In the genomic region with DNA sequence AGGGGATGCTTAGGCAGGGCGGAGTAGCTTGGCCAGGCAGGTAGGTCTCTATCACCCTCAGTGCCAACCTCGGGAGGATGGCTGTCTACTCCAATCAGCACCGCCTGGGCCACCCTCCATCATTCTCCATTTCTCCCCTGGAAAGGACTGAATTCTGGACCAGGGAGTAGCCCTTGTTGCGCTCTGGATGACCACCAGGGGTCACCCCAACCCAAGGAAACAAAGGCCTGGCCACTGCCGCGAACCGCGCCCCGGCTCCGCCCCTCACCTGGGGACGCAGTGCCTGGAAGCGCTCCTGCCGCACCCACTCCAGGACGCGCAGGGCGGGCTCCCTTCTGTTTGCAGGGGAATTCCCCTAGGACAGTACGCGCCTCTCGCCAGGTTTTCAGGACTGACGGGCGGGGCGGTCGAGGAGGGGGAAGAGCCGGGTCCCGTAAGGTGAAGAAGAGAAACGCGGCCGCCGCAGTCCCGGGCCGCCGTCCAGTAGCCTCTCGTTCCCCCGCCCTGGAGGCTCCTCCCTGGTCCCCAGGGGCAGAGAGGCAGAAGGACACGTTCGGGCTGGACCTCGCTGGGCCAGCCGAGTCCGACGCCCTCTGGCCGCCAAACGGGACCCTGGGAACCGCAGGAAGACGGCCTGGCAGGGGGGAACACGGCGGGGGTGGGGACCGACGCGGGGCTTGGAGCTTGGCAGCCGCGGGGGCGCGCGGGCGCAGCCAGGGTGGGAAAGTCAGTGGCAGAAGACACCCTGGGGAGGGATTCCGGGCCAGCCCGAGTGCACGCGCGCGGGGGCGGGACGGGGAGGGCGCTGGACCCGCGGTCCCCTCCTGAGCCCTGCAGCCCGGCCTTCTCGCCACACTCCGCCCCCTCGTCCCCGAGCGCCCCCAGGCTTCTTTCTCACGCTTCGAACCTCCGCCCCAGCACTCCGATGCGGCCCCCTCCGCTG, we compare ENCODE assay signal across 1 cellular context.
TF ChIP-seq lines count a peak whose summit lies in the region.

No MANE protein-coding gene starts in this region.

TF ChIP-seq in H1, 55 proteins besides CTCF, POLR2A, EP300 and RAD21 (continues in another document):
- TF ChIP-seq SP2 (IDR thresholded peaks at IDR 0.05; ENCODE audit: low read length) (no peak), POLR2AphosphoS5 (IDR thresholded peaks at IDR 0.05; ENCODE audit: low read depth, low read length) (no peak), POU5F1 (IDR thresholded peaks at IDR 0.05; ENCODE audit: low read depth, low read length) (no peak), TAF1 (IDR thresholded peaks at IDR 0.05; ENCODE audit: low read depth, low read length) (no peak), TAF7 (optimal IDR thresholded peaks at IDR 0.05; ENCODE audit: borderline replicate concordance, low read depth, low read length) (peak; percentile 26), HDAC2 (IDR thresholded peaks at IDR 0.05; ENCODE audit: borderline replicate concordance in 1 of 2, low read depth in 2 of 2, low read length in 2 of 2) (0 out of 4 replicates have a peak, but pooled peaks of 1 of the 2 experiments have one; percentile 42), HDAC6 (IDR thresholded peaks at IDR 0.05; ENCODE audit: low read depth, low read length) (no peak), CREB1 (IDR thresholded peaks at IDR 0.05) (no peak), FOSL1 (IDR thresholded peaks at IDR 0.05; ENCODE audit: insufficient read depth, low read depth, low read length) (no peak), SAP30 (IDR thresholded peaks at IDR 0.05; ENCODE audit: insufficient read depth, insufficient replicate concordance, low read length) (no peak), TEAD4 (IDR thresholded peaks at IDR 0.05; ENCODE audit: low read depth, low read length) (no peak), YY1 (IDR thresholded peaks at IDR 0.05; ENCODE audit: low read depth, low read length) (peak; percentile 56; the same call in 1 of the 2 replicates), SIX5 (IDR thresholded peaks at IDR 0.05; ENCODE audit: low read depth, low read length) (no peak), GTF2F1 (IDR thresholded peaks at IDR 0.05; ENCODE audit: borderline replicate concordance, low read depth, low read length) (no peak), KDM5A (IDR thresholded peaks at IDR 0.05; ENCODE audit: low read length) (no peak), SUZ12 (IDR thresholded peaks at IDR 0.05; ENCODE audit: low read length) (no peak), TCF12 (IDR thresholded peaks at IDR 0.05; ENCODE audit: low read depth, low read length) (0 out of 2 replicates have a peak, but pooled peaks have one; percentile 6), KDM4A (IDR thresholded peaks at IDR 0.05; ENCODE audit: low read depth, low read length, severe bottlenecking) (peak; percentile 83), RFX5 (IDR thresholded peaks at IDR 0.05; ENCODE audit: borderline replicate concordance, low read depth, low read length) (no peak), GABPA (IDR thresholded peaks at IDR 0.05; ENCODE audit: borderline replicate concordance, insufficient read depth, low read length) (no peak), ZNF274 (IDR thresholded peaks at IDR 0.05; ENCODE audit: borderline replicate concordance, extremely low read depth, low read length) (no peak), SP4 (IDR thresholded peaks at IDR 0.05; ENCODE audit: low read length) (no peak), BCL11A (IDR thresholded peaks at IDR 0.05; ENCODE audit: low read depth in 2 of 2, low read length in 2 of 2) (no peak), RXRA (IDR thresholded peaks at IDR 0.05; ENCODE audit: insufficient read depth, low read depth, low read length) (no peak), SP1 (IDR thresholded peaks at IDR 0.05; ENCODE audit: low read depth, low read length) (no peak), RNF2 (IDR thresholded peaks at IDR 0.05; ENCODE audit: borderline replicate concordance, low read depth, low read length, missing control alignments, poor library complexity, severe bottlenecking) (no peak), BACH1 (IDR thresholded peaks at IDR 0.05; ENCODE audit: low read length) (peak; percentile 37; the same call in 1 of the 2 replicates), CHD2 (IDR thresholded peaks at IDR 0.05; ENCODE audit: low read length) (no peak), BRCA1 (IDR thresholded peaks at IDR 0.05; ENCODE audit: low read depth, low read length) (no peak), ASH2L (IDR thresholded peaks at IDR 0.05; ENCODE audit: low read length) (no peak), RBBP5 (IDR thresholded peaks at IDR 0.05; ENCODE audit: borderline replicate concordance, low read depth, low read length) (no peak), NANOG (IDR thresholded peaks at IDR 0.05; ENCODE audit: insufficient read depth, low read depth, low read length, poor library complexity, severe bottlenecking) (no peak), SIRT6 (IDR thresholded peaks at IDR 0.05; ENCODE audit: low read length) (no peak), CBX5 (IDR thresholded peaks at IDR 0.05; ENCODE audit: low read depth, low read length) (no peak), EZH2 (IDR thresholded peaks at IDR 0.05; ENCODE audit: low read depth, low read length, severe bottlenecking) (no peak), SIN3A (conservative IDR thresholded peaks at IDR 0.05 in 1 of 2, IDR thresholded peaks at IDR 0.05 in 1 of 2; ENCODE audit: low read depth in 1 of 2, low read length in 2 of 2) (0 out of 4 replicates have a peak, but pooled peaks have one; percentile 33 to 43), CEBPB (IDR thresholded peaks at IDR 0.05; ENCODE audit: low read depth, low read length) (no peak), SRF (IDR thresholded peaks at IDR 0.05; ENCODE audit: low read depth, low read length) (no peak), JUND (IDR thresholded peaks at IDR 0.05; ENCODE audit: low read length) (no peak), EGR1 (IDR thresholded peaks at IDR 0.05; ENCODE audit: borderline replicate concordance, low read depth, low read length) (no peak), CBX8 (IDR thresholded peaks at IDR 0.05; ENCODE audit: borderline replicate concordance, low read depth, low read length) (no peak), PHF8 (conservative IDR thresholded peaks at IDR 0.05; ENCODE audit: low read depth, low read length) (peak; percentile 46; the same call in 1 of the 2 replicates), TBP (IDR thresholded peaks at IDR 0.05; ENCODE audit: low read depth, low read length) (0 out of 2 replicates have a peak, but pooled peaks have one; percentile 35), KDM1A (IDR thresholded peaks at IDR 0.05; ENCODE audit: borderline replicate concordance, low read length) (no peak), CTBP2 (IDR thresholded peaks at IDR 0.05; ENCODE audit: borderline replicate concordance, insufficient read depth, insufficient read length, low read length) (no peak), JUN (IDR thresholded peaks at IDR 0.05; ENCODE audit: low read depth, low read length) (no peak), CHD1 (IDR thresholded peaks at IDR 0.05; ENCODE audit: low read depth, low read length) (no peak), NRF1 (IDR thresholded peaks at IDR 0.05; ENCODE audit: low read depth, low read length) (no peak)
- TF ChIP-seq, protein P1, sequence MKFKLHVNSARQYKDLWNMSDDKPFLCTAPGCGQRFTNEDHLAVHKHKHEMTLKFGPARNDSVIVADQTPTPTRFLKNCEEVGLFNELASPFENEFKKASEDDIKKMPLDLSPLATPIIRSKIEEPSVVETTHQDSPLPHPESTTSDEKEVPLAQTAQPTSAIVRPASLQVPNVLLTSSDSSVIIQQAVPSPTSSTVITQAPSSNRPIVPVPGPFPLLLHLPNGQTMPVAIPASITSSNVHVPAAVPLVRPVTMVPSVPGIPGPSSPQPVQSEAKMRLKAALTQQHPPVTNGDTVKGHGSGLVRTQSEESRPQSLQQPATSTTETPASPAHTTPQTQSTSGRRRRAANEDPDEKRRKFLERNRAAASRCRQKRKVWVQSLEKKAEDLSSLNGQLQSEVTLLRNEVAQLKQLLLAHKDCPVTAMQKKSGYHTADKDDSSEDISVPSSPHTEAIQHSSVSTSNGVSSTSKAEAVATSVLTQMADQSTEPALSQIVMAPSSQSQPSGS (IDR thresholded peaks at IDR 0.05; ENCODE audit: low read length), result no peak
- TF ChIP-seq, protein P2, sequence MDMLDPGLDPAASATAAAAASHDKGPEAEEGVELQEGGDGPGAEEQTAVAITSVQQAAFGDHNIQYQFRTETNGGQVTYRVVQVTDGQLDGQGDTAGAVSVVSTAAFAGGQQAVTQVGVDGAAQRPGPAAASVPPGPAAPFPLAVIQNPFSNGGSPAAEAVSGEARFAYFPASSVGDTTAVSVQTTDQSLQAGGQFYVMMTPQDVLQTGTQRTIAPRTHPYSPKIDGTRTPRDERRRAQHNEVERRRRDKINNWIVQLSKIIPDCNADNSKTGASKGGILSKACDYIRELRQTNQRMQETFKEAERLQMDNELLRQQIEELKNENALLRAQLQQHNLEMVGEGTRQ (IDR thresholded peaks at IDR 0.05; ENCODE audit: low read length), result no peak
- TF ChIP-seq, protein P3, sequence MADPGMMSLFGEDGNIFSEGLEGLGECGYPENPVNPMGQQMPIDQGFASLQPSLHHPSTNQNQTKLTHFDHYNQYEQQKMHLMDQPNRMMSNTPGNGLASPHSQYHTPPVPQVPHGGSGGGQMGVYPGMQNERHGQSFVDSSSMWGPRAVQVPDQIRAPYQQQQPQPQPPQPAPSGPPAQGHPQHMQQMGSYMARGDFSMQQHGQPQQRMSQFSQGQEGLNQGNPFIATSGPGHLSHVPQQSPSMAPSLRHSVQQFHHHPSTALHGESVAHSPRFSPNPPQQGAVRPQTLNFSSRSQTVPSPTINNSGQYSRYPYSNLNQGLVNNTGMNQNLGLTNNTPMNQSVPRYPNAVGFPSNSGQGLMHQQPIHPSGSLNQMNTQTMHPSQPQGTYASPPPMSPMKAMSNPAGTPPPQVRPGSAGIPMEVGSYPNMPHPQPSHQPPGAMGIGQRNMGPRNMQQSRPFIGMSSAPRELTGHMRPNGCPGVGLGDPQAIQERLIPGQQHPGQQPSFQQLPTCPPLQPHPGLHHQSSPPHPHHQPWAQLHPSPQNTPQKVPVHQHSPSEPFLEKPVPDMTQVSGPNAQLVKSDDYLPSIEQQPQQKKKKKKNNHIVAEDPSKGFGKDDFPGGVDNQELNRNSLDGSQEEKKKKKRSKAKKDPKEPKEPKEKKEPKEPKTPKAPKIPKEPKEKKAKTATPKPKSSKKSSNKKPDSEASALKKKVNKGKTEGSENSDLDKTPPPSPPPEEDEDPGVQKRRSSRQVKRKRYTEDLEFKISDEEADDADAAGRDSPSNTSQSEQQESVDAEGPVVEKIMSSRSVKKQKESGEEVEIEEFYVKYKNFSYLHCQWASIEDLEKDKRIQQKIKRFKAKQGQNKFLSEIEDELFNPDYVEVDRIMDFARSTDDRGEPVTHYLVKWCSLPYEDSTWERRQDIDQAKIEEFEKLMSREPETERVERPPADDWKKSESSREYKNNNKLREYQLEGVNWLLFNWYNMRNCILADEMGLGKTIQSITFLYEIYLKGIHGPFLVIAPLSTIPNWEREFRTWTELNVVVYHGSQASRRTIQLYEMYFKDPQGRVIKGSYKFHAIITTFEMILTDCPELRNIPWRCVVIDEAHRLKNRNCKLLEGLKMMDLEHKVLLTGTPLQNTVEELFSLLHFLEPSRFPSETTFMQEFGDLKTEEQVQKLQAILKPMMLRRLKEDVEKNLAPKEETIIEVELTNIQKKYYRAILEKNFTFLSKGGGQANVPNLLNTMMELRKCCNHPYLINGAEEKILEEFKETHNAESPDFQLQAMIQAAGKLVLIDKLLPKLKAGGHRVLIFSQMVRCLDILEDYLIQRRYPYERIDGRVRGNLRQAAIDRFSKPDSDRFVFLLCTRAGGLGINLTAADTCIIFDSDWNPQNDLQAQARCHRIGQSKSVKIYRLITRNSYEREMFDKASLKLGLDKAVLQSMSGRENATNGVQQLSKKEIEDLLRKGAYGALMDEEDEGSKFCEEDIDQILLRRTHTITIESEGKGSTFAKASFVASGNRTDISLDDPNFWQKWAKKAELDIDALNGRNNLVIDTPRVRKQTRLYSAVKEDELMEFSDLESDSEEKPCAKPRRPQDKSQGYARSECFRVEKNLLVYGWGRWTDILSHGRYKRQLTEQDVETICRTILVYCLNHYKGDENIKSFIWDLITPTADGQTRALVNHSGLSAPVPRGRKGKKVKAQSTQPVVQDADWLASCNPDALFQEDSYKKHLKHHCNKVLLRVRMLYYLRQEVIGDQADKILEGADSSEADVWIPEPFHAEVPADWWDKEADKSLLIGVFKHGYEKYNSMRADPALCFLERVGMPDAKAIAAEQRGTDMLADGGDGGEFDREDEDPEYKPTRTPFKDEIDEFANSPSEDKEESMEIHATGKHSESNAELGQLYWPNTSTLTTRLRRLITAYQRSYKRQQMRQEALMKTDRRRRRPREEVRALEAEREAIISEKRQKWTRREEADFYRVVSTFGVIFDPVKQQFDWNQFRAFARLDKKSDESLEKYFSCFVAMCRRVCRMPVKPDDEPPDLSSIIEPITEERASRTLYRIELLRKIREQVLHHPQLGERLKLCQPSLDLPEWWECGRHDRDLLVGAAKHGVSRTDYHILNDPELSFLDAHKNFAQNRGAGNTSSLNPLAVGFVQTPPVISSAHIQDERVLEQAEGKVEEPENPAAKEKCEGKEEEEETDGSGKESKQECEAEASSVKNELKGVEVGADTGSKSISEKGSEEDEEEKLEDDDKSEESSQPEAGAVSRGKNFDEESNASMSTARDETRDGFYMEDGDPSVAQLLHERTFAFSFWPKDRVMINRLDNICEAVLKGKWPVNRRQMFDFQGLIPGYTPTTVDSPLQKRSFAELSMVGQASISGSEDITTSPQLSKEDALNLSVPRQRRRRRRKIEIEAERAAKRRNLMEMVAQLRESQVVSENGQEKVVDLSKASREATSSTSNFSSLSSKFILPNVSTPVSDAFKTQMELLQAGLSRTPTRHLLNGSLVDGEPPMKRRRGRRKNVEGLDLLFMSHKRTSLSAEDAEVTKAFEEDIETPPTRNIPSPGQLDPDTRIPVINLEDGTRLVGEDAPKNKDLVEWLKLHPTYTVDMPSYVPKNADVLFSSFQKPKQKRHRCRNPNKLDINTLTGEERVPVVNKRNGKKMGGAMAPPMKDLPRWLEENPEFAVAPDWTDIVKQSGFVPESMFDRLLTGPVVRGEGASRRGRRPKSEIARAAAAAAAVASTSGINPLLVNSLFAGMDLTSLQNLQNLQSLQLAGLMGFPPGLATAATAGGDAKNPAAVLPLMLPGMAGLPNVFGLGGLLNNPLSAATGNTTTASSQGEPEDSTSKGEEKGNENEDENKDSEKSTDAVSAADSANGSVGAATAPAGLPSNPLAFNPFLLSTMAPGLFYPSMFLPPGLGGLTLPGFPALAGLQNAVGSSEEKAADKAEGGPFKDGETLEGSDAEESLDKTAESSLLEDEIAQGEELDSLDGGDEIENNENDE (IDR thresholded peaks at IDR 0.05; ENCODE audit: insufficient replicate concordance, low read length), result no peak
- TF ChIP-seq, protein P4, sequence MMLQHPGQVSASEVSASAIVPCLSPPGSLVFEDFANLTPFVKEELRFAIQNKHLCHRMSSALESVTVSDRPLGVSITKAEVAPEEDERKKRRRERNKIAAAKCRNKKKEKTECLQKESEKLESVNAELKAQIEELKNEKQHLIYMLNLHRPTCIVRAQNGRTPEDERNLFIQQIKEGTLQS (IDR thresholded peaks at IDR 0.05; ENCODE audit: insufficient read depth, low read depth, low read length), result no peak
- TF ChIP-seq, protein P5, sequence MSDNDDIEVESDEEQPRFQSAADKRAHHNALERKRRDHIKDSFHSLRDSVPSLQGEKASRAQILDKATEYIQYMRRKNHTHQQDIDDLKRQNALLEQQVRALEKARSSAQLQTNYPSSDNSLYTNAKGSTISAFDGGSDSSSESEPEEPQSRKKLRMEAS (IDR thresholded peaks at IDR 0.05), result no peak
- TF ChIP-seq, protein P6, sequence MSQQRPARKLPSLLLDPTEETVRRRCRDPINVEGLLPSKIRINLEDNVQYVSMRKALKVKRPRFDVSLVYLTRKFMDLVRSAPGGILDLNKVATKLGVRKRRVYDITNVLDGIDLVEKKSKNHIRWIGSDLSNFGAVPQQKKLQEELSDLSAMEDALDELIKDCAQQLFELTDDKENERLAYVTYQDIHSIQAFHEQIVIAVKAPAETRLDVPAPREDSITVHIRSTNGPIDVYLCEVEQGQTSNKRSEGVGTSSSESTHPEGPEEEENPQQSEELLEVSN (IDR thresholded peaks at IDR 0.05), result 0 out of 2 replicates have a peak, but pooled peaks have one; percentile 27
